ENCODE assay signal across 8 cellular contexts in the genomic region with DNA sequence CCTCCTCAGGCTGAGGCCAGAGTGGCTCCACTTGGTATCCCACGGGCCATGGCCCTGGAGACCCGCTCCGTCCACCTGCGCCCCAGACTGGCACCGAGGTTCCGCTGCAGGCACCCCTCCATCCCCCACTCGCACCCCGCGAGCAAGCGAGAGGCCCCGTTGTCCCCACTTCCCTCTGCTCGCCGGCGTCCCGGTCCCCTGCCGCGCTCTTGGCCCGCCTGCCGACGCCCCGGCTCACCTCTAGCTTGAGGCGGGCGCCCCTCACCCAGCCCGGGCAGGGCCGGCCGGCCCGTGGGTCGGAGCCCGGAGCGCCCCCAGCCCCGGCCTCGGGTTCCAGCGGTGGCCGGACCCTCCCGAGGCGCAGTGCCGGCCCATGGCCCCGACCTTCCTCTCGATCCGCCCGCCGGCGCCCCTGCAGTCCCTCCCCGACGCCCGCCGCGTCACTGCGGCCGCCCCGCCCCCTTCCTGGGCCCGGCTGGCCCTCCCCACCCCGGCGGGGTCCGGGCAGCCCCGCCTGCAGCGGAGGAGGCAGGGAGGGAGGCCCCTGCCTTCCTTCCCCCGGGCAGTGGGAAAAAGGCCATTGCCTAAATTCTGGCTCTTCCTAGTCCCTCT. TPM values are rescaled to one million over a fixed set of nuclear protein-coding genes. Genes with fewer than 3 reads are reported as not detected.
DNase-seq lines count a peak whose midpoint lies in the region; ATAC-seq lines count a peak whose summit lies in the region.

A gene (minus strand): TSS at position 414 of the 612 bp plus-strand sequence. CDS start 1,183 bp downstream, outside the sequence.

- ATAC-seq in left ventricle myocardium superior, result peak; percentile 62
- no peak for ATAC-seq in GM19467 (IDR thresholded peaks at IDR 0.05; ENCODE audit: unreplicated experiment)

- intact Hi-C loops in left ventricle myocardium superior (cut with micrococcal nuclease), result no loop called here

- DNase-seq in DMS53 treated with DMSO at 0.1 percent for 48 hours (lab: John Stamatoyannopoulos, UW; ENCODE audit: unreplicated experiment) (peak; percentile 59), HT-29 (ENCODE audit: low spot score) (peak; percentile 39), SW 1271 (lab: John Stamatoyannopoulos, UW) (peak; percentile 34 to 58), amniotic epithelial cell (ENCODE audit: low read depth) (peak; percentile 27), left ventricle myocardium superior (peak; percentile 90), pulmonary artery endothelial cell (ENCODE audit: low read depth, low spot score) (no peak), NCI-H2107 treated with DMSO at 0.1 percent for 48 hours (lab: John Stamatoyannopoulos, UW; ENCODE audit: unreplicated experiment) (no peak)

RNA-seq across cellular contexts. Expression of the gene that starts here (rescaled TPM):
- 60.8 and 67.1 TPM in 2 replicates for total RNA-seq in HT-29 (2014; rRNA removed; shearing (Covaris generic))
- total RNA-seq in left ventricle myocardium superior (45.5 TPM), pulmonary artery endothelial cell (15.5 and 16.4 TPM in 2 replicates)

Comparison
In these comparisons a context has a peak if more than half of its experiments do, and no peak if none do; other contexts are left out.
1. DNase-seq: peak in DMS53 treated with DMSO at 0.1 percent for 48 hours (single experiment), HT-29 (single experiment), SW 1271 (2 of 2), amniotic epithelial cell (single experiment) and left ventricle myocardium superior (single experiment); none in pulmonary artery endothelial cell (single experiment) and NCI-H2107 treated with DMSO at 0.1 percent for 48 hours (single experiment).